In the genomic region with DNA sequence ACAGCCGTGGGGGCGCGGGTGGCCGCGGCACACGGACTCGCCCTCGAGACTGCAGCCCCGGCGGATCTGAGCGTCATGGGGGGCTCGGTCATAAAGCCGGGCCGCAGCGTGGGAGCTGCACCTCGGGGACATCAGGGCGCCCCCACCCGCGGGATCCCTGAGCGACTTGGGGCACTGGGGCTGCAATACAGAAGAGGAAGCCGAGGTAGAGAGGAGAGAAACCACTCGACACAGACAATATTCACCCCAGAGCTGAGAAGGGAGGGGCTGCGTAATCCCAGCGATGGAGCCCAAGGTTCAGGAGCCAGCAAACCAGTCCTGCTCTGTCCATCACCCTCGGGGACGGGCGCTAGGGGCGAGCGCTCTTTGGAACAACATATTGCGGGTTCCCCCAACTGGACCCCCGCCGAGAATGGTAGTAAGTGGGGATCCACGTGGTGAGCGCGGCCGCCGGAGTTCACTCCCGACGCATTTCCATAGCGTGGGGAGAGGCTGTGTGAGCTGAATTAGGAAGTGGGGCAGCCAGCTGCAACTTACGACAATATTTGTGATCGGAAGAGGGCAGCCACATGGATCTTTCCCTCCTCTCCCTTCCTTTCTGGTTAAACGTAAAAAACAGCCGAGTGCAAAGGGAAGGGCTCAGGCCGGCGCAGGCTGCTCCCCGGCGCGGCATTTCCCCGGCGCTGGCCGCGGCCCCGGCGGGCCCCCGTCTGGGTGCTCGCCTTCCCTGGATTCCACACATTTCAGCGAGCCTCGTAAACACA, we compare ENCODE assay signal across 8 cellular contexts. TPM values are rescaled to one million over a fixed set of nuclear protein-coding genes. Genes with fewer than 3 reads are reported as not detected.
DNase-seq lines count a peak whose midpoint lies in the region; ATAC-seq and TF ChIP-seq lines count a peak whose summit lies in the region.

No MANE protein-coding gene starts in this region.

- peak overlapping the region; percentile 28 to 92 for H2BK12ac ChIP-seq in mesenchymal stem cell (ENCODE audit: low read length in 2 of 2)

- H3K18ac ChIP-seq in mesenchymal stem cell (ENCODE audit: low read depth in 1 of 2, low read length in 2 of 2) = peak overlapping the region; percentile 96 to 98

- no peak overlapping the region for H2AFZ ChIP-seq in mesenchymal stem cell (ENCODE audit: low read depth, low read length)

- peak overlapping the region; percentile 97 for H2BK15ac ChIP-seq in mesenchymal stem cell (ENCODE audit: low read depth, poor library complexity, severe bottlenecking)

- peaks cover 22% of the 10 kb centered on the region for H3K79me1 ChIP-seq in mesenchymal stem cell (replicated peaks; ENCODE audit: low read length, poor library complexity, severe bottlenecking)

- H4K91ac ChIP-seq in mesenchymal stem cell (ENCODE audit: low read length) = peak overlapping the region; percentile 92

- H2BK120ac ChIP-seq in mesenchymal stem cell (ENCODE audit: low read depth, low read length) = peak overlapping the region; percentile 99

- peak overlapping the region; percentile 79 for H3K27ac ChIP-seq in ectodermal cell (ENCODE audit: insufficient read depth, low read depth, low read length, poor library complexity, severe bottlenecking)
- peak overlapping the region; percentile 82 for H3K27ac ChIP-seq in mesenchymal stem cell (ENCODE audit: low read length, poor library complexity, severe bottlenecking)
- H3K27ac ChIP-seq in suprapubic skin = peak overlapping the region; percentile 95

- peak overlapping the region; percentile 94 for H3K4ac ChIP-seq in mesenchymal stem cell (ENCODE audit: low read depth in 1 of 2, low read length in 2 of 2)

- H2AK5ac ChIP-seq in mesenchymal stem cell (ENCODE audit: low read length, severe bottlenecking) = peak overlapping the region; percentile 13

- peak; percentile 58 for DNase-seq in AG20443 (ENCODE audit: low spot score)
- DNase-seq in MG63 = peak; percentile 39
- peak; percentile 77 for DNase-seq in mesenchymal stem cell
- DNase-seq in suprapubic skin (ENCODE audit: low spot score in 2 of 2) = peak in 1 of 2 donors; percentile 75

- no peak for ATAC-seq in HG02763 (IDR thresholded peaks at IDR 0.05; ENCODE audit: unreplicated experiment)

- peak overlapping the region; percentile 77 to 79 for H3K23ac ChIP-seq in mesenchymal stem cell (ENCODE audit: low read length in 2 of 2)

- peak overlapping the region; percentile 89 for H3K9ac ChIP-seq in mesenchymal stem cell (ENCODE audit: low read length)

- peak; percentile 7 for TF ChIP-seq POLR2A in GM18526 (IDR thresholded peaks at IDR 0.05; ENCODE audit: extremely low read depth, insufficient read length)
- TF ChIP-seq POLR2A in suprapubic skin (IDR thresholded peaks at IDR 0.05) = no peak

- 0% methylated on average over 59 of the region's 59 CpGs for WGBS in ectodermal cell, 2 experiments
- WGBS in mesenchymal stem cell = under 1% methylated on average over 45 of the region's 59 CpGs
- WGBS in suprapubic skin = 2% methylated on average over 43 of the region's 59 CpGs

- TF ChIP-seq CTCF in WI38 (IDR thresholded peaks at IDR 0.05; ENCODE audit: low read depth, low read length) (no peak), suprapubic skin (IDR thresholded peaks at IDR 0.05) (no peak)

- peak overlapping the region; percentile 87 for H4K8ac ChIP-seq in mesenchymal stem cell (ENCODE audit: low read length)

- no peak for TF ChIP-seq EP300 in suprapubic skin (IDR thresholded peaks at IDR 0.05)

- peak overlapping the region; percentile 73 for H3K4me3 ChIP-seq in MG63
- peak overlapping the region; percentile 72 for H3K4me3 ChIP-seq in WI38 (ENCODE audit: low read depth, low read length)
- H3K4me3 ChIP-seq in ectodermal cell (ENCODE audit: insufficient read depth, low read depth, low read length) = peak overlapping the region; percentile 76
- peak overlapping the region; percentile 81 to 95 for H3K4me3 ChIP-seq in mesenchymal stem cell (ENCODE audit: insufficient read depth in 1 of 2, low read depth in 1 of 2, low read length in 2 of 2)
- peak overlapping the region; percentile 91 for H3K4me3 ChIP-seq in suprapubic skin

- no peaks in the 10 kb centered on the region for H3K27me3 ChIP-seq in MG63
- H3K27me3 ChIP-seq in ectodermal cell (ENCODE audit: control insufficient read depth, insufficient read depth, low read length, poor library complexity, severe bottlenecking) = peaks cover 9% of the 10 kb centered on the region
- H3K27me3 ChIP-seq in mesenchymal stem cell (ENCODE audit: control insufficient read depth in 1 of 2, insufficient read depth in 1 of 2, low read length in 2 of 2) = no peaks in the 10 kb centered on the region
- H3K27me3 ChIP-seq in suprapubic skin = no peaks in the 10 kb centered on the region

- H3K36me3 ChIP-seq in MG63 = no peaks in the 10 kb centered on the region
- peaks cover 4% of the 10 kb centered on the region for H3K36me3 ChIP-seq in ectodermal cell (ENCODE audit: control insufficient read depth, insufficient read depth, low read length)
- peaks cover 0 to 3% of the 10 kb centered on the region in 2 experiments for H3K36me3 ChIP-seq in mesenchymal stem cell (ENCODE audit: control insufficient read depth in 1 of 2, insufficient read depth in 2 of 2, low read depth in 1 of 2, low read length in 2 of 2)
- no peaks in the 10 kb centered on the region for H3K36me3 ChIP-seq in suprapubic skin

- H3K9me3 ChIP-seq in MG63 = no peaks in the 10 kb centered on the region
- H3K9me3 ChIP-seq in ectodermal cell (ENCODE audit: control insufficient read depth, low read length) = no peaks in the 10 kb centered on the region
- H3K9me3 ChIP-seq in mesenchymal stem cell (ENCODE audit: control insufficient read depth, low read length) = no peaks in the 10 kb centered on the region
- no peaks in the 10 kb centered on the region for H3K9me3 ChIP-seq in suprapubic skin

- H2BK5ac ChIP-seq in mesenchymal stem cell (ENCODE audit: low read depth, low read length, poor library complexity, severe bottlenecking) = peak overlapping the region; percentile 86

- H3K4me1 ChIP-seq in ectodermal cell (ENCODE audit: control insufficient read depth, insufficient read depth, low read length) (peaks cover 3% of the 10 kb centered on the region), mesenchymal stem cell (ENCODE audit: control insufficient read depth, insufficient read depth, low read depth, low read length) (peaks cover 8% of the 10 kb centered on the region), suprapubic skin (peaks cover 37% of the 10 kb centered on the region)

- peak overlapping the region in 1 of 2 experiments; percentile 96 for H3K14ac ChIP-seq in mesenchymal stem cell (ENCODE audit: low read length in 2 of 2)

- peak overlapping the region; percentile 97 for H3K4me2 ChIP-seq in mesenchymal stem cell (ENCODE audit: low read length, poor library complexity, severe bottlenecking)

RNA-seq across cellular contexts. Expression of a gene that starts 9.9 kb away (rescaled TPM):
- 2.0 and 2.4 TPM in 2 replicates for total RNA-seq in MG63 (2014; rRNA removed; shearing (Covaris generic); ENCODE audit: low replicate concordance)
- polyA plus RNA-seq in ectodermal cell (2013, experiment 1 of 4) = 31.0 TPM
- polyA plus RNA-seq in ectodermal cell (2013, experiment 2 of 4) = 26.1 TPM
- 27.9 TPM for polyA plus RNA-seq in ectodermal cell (2013, experiment 3 of 4)
- polyA plus RNA-seq in ectodermal cell (2013, experiment 4 of 4) = 24.2 TPM
- 8.7 TPM for polyA plus RNA-seq in mesenchymal stem cell (2013, experiment 1 of 2)
- polyA plus RNA-seq in mesenchymal stem cell (2013, experiment 2 of 2) = 9.5 TPM
- 10 to 100 TPM in 3 of 4 donors, 1 to 10 TPM in 1; 9.9 to 59.0 (median 27.9) TPM for total RNA-seq in suprapubic skin
